Comparison of ENCODE assay signal across 40 cellular contexts in genomic region chr3:159323848-159324247, GRCh38.
"Had no signal": no experiment of that assay in that cellular context is flagged by ENCODE, and none has a peak within 500 bp of the region (broad histone marks: within the 10 kb centered on the region; RNA-seq: fewer than 3 reads in every experiment).

No MANE protein-coding gene starts in this region.

- H3K27me3 Mint-ChIP-seq: activated CD4-positive, alpha-beta memory T cell treated with anti-CD3 and anti-CD28 coated beads for 36 hours; activated CD4-positive, alpha-beta T cell treated with anti-CD3 and anti-CD28 coated beads, Interleukin-2, amount 10 ng/mL, durations not matched to agents 24 days and 14 days; activated CD8-positive, alpha-beta T cell treated with anti-CD3 and anti-CD28 coated beads for 36 hours; activated T-helper 17 cell treated with anti-CD3 and anti-CD28 coated beads, Interleukin-2, amount 50 U/mL, for 72 hours; central memory CD8-positive, alpha-beta T cell had no signal

- H3K4me1 ChIP-seq: adrenal gland, body of pancreas, breast epithelium had no signal

- H3K27me3 ChIP-seq: adrenal gland, body of pancreas, brain microvascular endothelial cell, breast epithelium, cardiac muscle cell had no signal

- H3K4me3 ChIP-seq: adrenal gland, body of pancreas, breast epithelium, cardiac muscle cell had no signal

- H3K27ac ChIP-seq: adrenal gland, body of pancreas, brain microvascular endothelial cell, breast epithelium, cardiac muscle cell, VCaP had no signal

- H3K9me3 Mint-ChIP-seq: activated B cell treated with CpG ODN at 0.5 μM for 24 hours; activated CD4-positive, alpha-beta memory T cell treated with anti-CD3 and anti-CD28 coated beads for 36 hours; activated CD4-positive, alpha-beta T cell treated with anti-CD3 and anti-CD28 coated beads, Interleukin-2, amount 10 ng/mL, durations not matched to agents 24 days and 14 days; activated CD8-positive, alpha-beta T cell treated with anti-CD3 and anti-CD28 coated beads for 36 hours; activated naive CD4-positive, alpha-beta T cell treated with anti-CD3 and anti-CD28 coated beads, Interleukin-2, amount 50 U/mL, for 72 hours; activated naive CD8-positive, alpha-beta T cell treated with anti-CD3 and anti-CD28 coated beads for 36 hours; activated T-cell treated with anti-CD3 and anti-CD28 coated beads, Interleukin-2, amount 50 U/mL, for 72 hours; activated T-helper 1 cell treated with anti-CD3 and anti-CD28 coated beads, Interleukin-12 subunit alpha, Interleukin-12 subunit beta, Interleukin-2, Interleukin-4 antibody, amounts not matched to agents 30 ng/mL and 10 ng/mL and 1 ng/mL, durations not matched to agents 14 hours and 24 hours and 36 hours; activated T-helper 17 cell treated with anti-CD3 and anti-CD28 coated beads, Interleukin-2, amount 50 U/mL, for 72 hours; T-helper 1 cell treated with Interleukin-12 subunit alpha and Interleukin-12 subunit beta and Interleukin-4 antibody, amounts not matched to agents 30 μg/mL and 1 μg/mL, for 36 hours; T-helper 2 cell treated with Interferon-gamma antibody and Interleukin-4, amounts not matched to agents 5 μg/mL and 100 μg/mL, for 36 hours had no signal

- DNase-seq: activated B cell treated with CpG ODN at 0.5 μM for 24 hours; activated CD4-positive, alpha-beta memory T cell treated with anti-CD3 and anti-CD28 coated beads for 36 hours; activated CD4-positive, alpha-beta T cell treated with anti-CD3 and anti-CD28 coated beads for 4 hours; activated CD4-positive, alpha-beta T cell treated with anti-CD3 and anti-CD28 coated beads, Interleukin-2, amount 10 ng/mL, durations not matched to agents 24 days and 14 days; activated CD4-positive, alpha-beta T cell treated with anti-CD3 and anti-CD28 coated beads, Interleukin-2, amount 50 U/mL, for 1 hour; activated CD4-positive, alpha-beta T cell treated with anti-CD3 and anti-CD28 coated beads, Interleukin-2, amount 50 U/mL, for 4 hours; activated CD4-positive, CD25-positive, alpha-beta regulatory T cell treated with anti-CD3 and anti-CD28 coated beads, Interleukin-2, amount 50 U/mL, for 72 hours; activated CD8-positive, alpha-beta memory T cell treated with anti-CD3 and anti-CD28 coated beads, Interleukin-2, amount 50 U/mL, for 4 hours; activated CD8-positive, alpha-beta T cell treated with anti-CD3 and anti-CD28 coated beads for 36 hours; activated effector memory CD4-positive, alpha-beta T cell treated with anti-CD3 and anti-CD28 coated beads, Interleukin-2, amount 50 U/mL, for 16 hours; activated gamma-delta T cell treated with Interleukin-2 at 50 U/mL for 16 hours; activated naive CD4-positive, alpha-beta T cell; activated naive CD4-positive, alpha-beta T cell treated with anti-CD3 and anti-CD28 coated beads for 36 hours; activated naive CD4-positive, alpha-beta T cell treated with anti-CD3 and anti-CD28 coated beads, Interleukin-2, amount 50 U/mL, for 16 hours; activated naive CD8-positive, alpha-beta T cell treated with anti-CD3 and anti-CD28 coated beads for 36 hours; activated T-cell treated with anti-CD3 and anti-CD28 coated beads for 4 hours; activated T-cell treated with anti-CD3 and anti-CD28 coated beads, Interleukin-2, amount 50 U/mL, for 1 hour; activated T-cell treated with anti-CD3 and anti-CD28 coated beads, Interleukin-2, amount 50 U/mL, for 4 hours; activated T-cell treated with anti-CD3 and anti-CD28 coated beads, Interleukin-2, amount 50 U/mL, for 72 hours; adrenal gland; amniotic stem cell; aorta; body of pancreas; brain microvascular endothelial cell; caudate nucleus; cerebellar nuclear complex; T-helper 1 cell; T-helper 2 cell; T-helper 9 cell had no signal

- H3K36me3 Mint-ChIP-seq: activated CD4-positive, alpha-beta memory T cell treated with anti-CD3 and anti-CD28 coated beads for 36 hours; activated naive CD4-positive, alpha-beta T cell treated with anti-CD3 and anti-CD28 coated beads, Interleukin-2, amount 50 U/mL, for 72 hours; activated naive CD8-positive, alpha-beta T cell treated with anti-CD3 and anti-CD28 coated beads for 36 hours had no signal

- ATAC-seq: activated CD8-positive, alpha-beta T cell treated with anti-CD3 and anti-CD28 coated beads for 36 hours; activated naive CD4-positive, alpha-beta T cell treated with anti-CD3 and anti-CD28 coated beads, Interleukin-2, amount 50 U/mL, for 72 hours; activated T-cell treated with anti-CD3 and anti-CD28 coated beads, Interleukin-2, amount 50 U/mL, for 4 hours; activated T-cell treated with anti-CD3 and anti-CD28 coated beads, Interleukin-2, amount 50 U/mL, for 72 hours; activated T-helper 17 cell treated with anti-CD3 and anti-CD28 coated beads, Interleukin-2, amount 50 U/mL, for 72 hours; body of pancreas had no signal

- FAIRE-seq: astrocyte, TTC549 had no signal

- H3K4me3 Mint-ChIP-seq: activated B cell treated with CpG ODN at 0.5 μM for 24 hours; activated CD4-positive, alpha-beta memory T cell treated with anti-CD3 and anti-CD28 coated beads for 36 hours; activated CD4-positive, alpha-beta T cell treated with anti-CD3 and anti-CD28 coated beads, Interleukin-2, amount 10 ng/mL, durations not matched to agents 24 days and 14 days; activated CD8-positive, alpha-beta T cell treated with anti-CD3 and anti-CD28 coated beads for 36 hours; activated naive CD4-positive, alpha-beta T cell treated with anti-CD3 and anti-CD28 coated beads for 36 hours; activated naive CD8-positive, alpha-beta T cell treated with anti-CD3 and anti-CD28 coated beads for 36 hours; activated T-cell treated with anti-CD3 and anti-CD28 coated beads, Interleukin-2, amount 50 U/mL, for 4 hours; activated T-cell treated with anti-CD3 and anti-CD28 coated beads, Interleukin-2, amount 50 U/mL, for 72 hours; activated T-helper 1 cell treated with anti-CD3 and anti-CD28 coated beads, Interleukin-12 subunit alpha, Interleukin-12 subunit beta, Interleukin-2, Interleukin-4 antibody, amounts not matched to agents 30 ng/mL and 10 ng/mL and 1 ng/mL, durations not matched to agents 14 hours and 24 hours and 36 hours; activated T-helper 17 cell treated with anti-CD3 and anti-CD28 coated beads, Interleukin-2, amount 50 U/mL, for 72 hours; central memory CD8-positive, alpha-beta T cell; T-helper 1 cell treated with Interleukin-12 subunit alpha and Interleukin-12 subunit beta and Interleukin-4 antibody, amounts not matched to agents 30 μg/mL and 1 μg/mL, for 36 hours; T-helper 2 cell treated with Interferon-gamma antibody and Interleukin-4, amounts not matched to agents 5 μg/mL and 100 μg/mL, for 36 hours had no signal

- H3K9me3 ChIP-seq: adrenal gland, body of pancreas, breast epithelium had no signal

- H3K36me3 ChIP-seq: adrenal gland, brain microvascular endothelial cell, breast epithelium, cardiac muscle cell had no signal

- H3K27ac Mint-ChIP-seq: activated B cell treated with CpG ODN at 0.5 μM for 24 hours; activated CD4-positive, alpha-beta memory T cell treated with anti-CD3 and anti-CD28 coated beads for 36 hours; activated CD4-positive, alpha-beta T cell treated with anti-CD3 and anti-CD28 coated beads, Interleukin-2, amount 10 ng/mL, durations not matched to agents 24 days and 14 days; activated CD8-positive, alpha-beta T cell treated with anti-CD3 and anti-CD28 coated beads for 36 hours; activated naive CD4-positive, alpha-beta T cell treated with anti-CD3 and anti-CD28 coated beads for 36 hours; activated naive CD4-positive, alpha-beta T cell treated with anti-CD3 and anti-CD28 coated beads, Interleukin-2, amount 50 U/mL, for 72 hours; activated naive CD8-positive, alpha-beta T cell treated with anti-CD3 and anti-CD28 coated beads for 36 hours; activated T-cell treated with anti-CD3 and anti-CD28 coated beads, Interleukin-2, amount 50 U/mL, for 72 hours; activated T-helper 1 cell treated with anti-CD3 and anti-CD28 coated beads, Interleukin-12 subunit alpha, Interleukin-12 subunit beta, Interleukin-2, Interleukin-4 antibody, amounts not matched to agents 30 ng/mL and 10 ng/mL and 1 ng/mL, durations not matched to agents 14 hours and 24 hours and 36 hours; activated T-helper 17 cell treated with anti-CD3 and anti-CD28 coated beads, Interleukin-2, amount 50 U/mL, for 72 hours; T-helper 1 cell treated with Interleukin-12 subunit alpha and Interleukin-12 subunit beta and Interleukin-4 antibody, amounts not matched to agents 30 μg/mL and 1 μg/mL, for 36 hours; T-helper 2 cell treated with Interferon-gamma antibody and Interleukin-4, amounts not matched to agents 5 μg/mL and 100 μg/mL, for 36 hours had no signal

- H3K4me1 Mint-ChIP-seq: activated B cell treated with CpG ODN at 0.5 μM for 24 hours; activated CD4-positive, alpha-beta T cell treated with anti-CD3 and anti-CD28 coated beads, Interleukin-2, amount 10 ng/mL, durations not matched to agents 24 days and 14 days; activated naive CD8-positive, alpha-beta T cell treated with anti-CD3 and anti-CD28 coated beads for 36 hours; activated T-helper 17 cell treated with anti-CD3 and anti-CD28 coated beads, Interleukin-2, amount 50 U/mL, for 72 hours; central memory CD8-positive, alpha-beta T cell had no signal
